Comparison of ENCODE assay signal across 25 cellular contexts in genomic region chr1:12091191-12091590, GRCh38. TPM values are rescaled to one million over a fixed set of nuclear protein-coding genes. Genes with fewer than 3 reads are reported as not detected.
"Had no signal": no experiment of that assay in that cellular context is flagged by ENCODE, and none has a peak within 500 bp of the region (broad histone marks: within the 10 kb centered on the region; RNA-seq: fewer than 3 reads in every experiment).

No MANE protein-coding gene starts in this region.

- H3K27me3 ChIP-seq: breast epithelium, SJSA1 had no signal

- H3K27me3 Mint-ChIP-seq: activated CD4-positive, alpha-beta T cell treated with anti-CD3 and anti-CD28 coated beads, Interleukin-2, amount 10 ng/mL, durations not matched to agents 7 days and 5 days; activated naive CD4-positive, alpha-beta T cell treated with anti-CD3 and anti-CD28 coated beads, Interleukin-2, amount 50 U/mL, for 24 hours; IgD-negative memory B cell had no signal

- H3K36me3 Mint-ChIP-seq: activated naive CD4-positive, alpha-beta T cell treated with anti-CD3 and anti-CD28 coated beads, Interleukin-2, amount 50 U/mL, for 24 hours had no signal

- DNase-seq: activated CD4-positive, alpha-beta T cell treated with anti-CD3 and anti-CD28 coated beads, Interleukin-2, amount 10 ng/mL, durations not matched to agents 7 days and 5 days; activated CD4-positive, CD25-positive, alpha-beta regulatory T cell; activated naive CD4-positive, alpha-beta T cell; activated T-cell treated with anti-CD3 and anti-CD28 coated beads for 4 hours; activated T-cell treated with anti-CD3 and anti-CD28 coated beads, Interleukin-2, amount 50 U/mL, for 48 hours; aorta; caudate nucleus; KG1; NCI-H1048; NCI-H146; NCI-H187 treated with DMSO at 0.1 percent for 48 hours; NCI-H2081 treated with DMSO at 0.1 percent for 48 hours; NCI-H446; NCI-H524; PC-3; SHP77; SW 1271; T-helper 2 cell; T1000 had no signal

- H3K27ac ChIP-seq: breast epithelium, SJSA1 had no signal

- H3K4me3 Mint-ChIP-seq: activated CD4-positive, alpha-beta T cell treated with anti-CD3 and anti-CD28 coated beads, Interleukin-2, amount 10 ng/mL, durations not matched to agents 7 days and 5 days; activated naive CD4-positive, alpha-beta T cell treated with anti-CD3 and anti-CD28 coated beads, Interleukin-2, amount 50 U/mL, for 24 hours had no signal

- H3K4me1 ChIP-seq: breast epithelium, SJSA1 had no signal

- H3K4me3 ChIP-seq: breast epithelium, SJSA1 had no signal

- H3K36me3 ChIP-seq: breast epithelium, SJSA1 had no signal

- H3K27ac Mint-ChIP-seq: activated CD4-positive, alpha-beta T cell treated with anti-CD3 and anti-CD28 coated beads, Interleukin-2, amount 10 ng/mL, durations not matched to agents 7 days and 5 days had no signal

- H3K9me3 ChIP-seq: breast epithelium, SJSA1 had no signal

- ATAC-seq: PC-3, SK-N-SH treated with all-trans-retinoic acid at 6 μM for 48 hours had no signal

- H3K9me3 Mint-ChIP-seq: activated naive CD4-positive, alpha-beta T cell treated with anti-CD3 and anti-CD28 coated beads, Interleukin-2, amount 50 U/mL, for 24 hours had no signal

RNA-seq across cellular contexts. Expression of gene TNFRSF8, which starts 28.1 kb away (rescaled TPM):
- total RNA-seq: LHCN-M2, PC-3, SJSA1 had no signal
